ENCODE assay signal across 9 cellular contexts in genomic region chr13:72970301-72970880, GRCh38.
"Had no signal": no experiment of that assay in that cellular context is flagged by ENCODE, and none has a peak within 500 bp of the region (broad histone marks: within the 10 kb centered on the region; RNA-seq: fewer than 3 reads in every experiment).

No MANE protein-coding gene starts in this region.

- DNase-seq: activated CD4-positive, alpha-beta T cell treated with anti-CD3 and anti-CD28 coated beads for 48 hours; activated CD8-positive, alpha-beta memory T cell treated with anti-CD3 and anti-CD28 coated beads for 24 hours; activated naive CD4-positive, alpha-beta T cell treated with anti-CD3 and anti-CD28 coated beads, Interleukin-2, amount 50 U/mL, for 16 hours; left lung; T-cell; T1000; tibial artery had no signal

- H3K4me1 Mint-ChIP-seq: memory B cell, T-cell had no signal

- H3K9me3 ChIP-seq: esophagus muscularis mucosa, left lung, tibial artery had no signal

- ATAC-seq: left lung, T-cell had no signal

- H3K27me3 Mint-ChIP-seq: memory B cell, T-cell had no signal

- H3K4me3 ChIP-seq: esophagus muscularis mucosa, left lung, tibial artery had no signal

- H3K9me3 Mint-ChIP-seq: memory B cell, T-cell had no signal

- H3K4me3 Mint-ChIP-seq: memory B cell, T-cell had no signal

- H3K27me3 ChIP-seq: esophagus muscularis mucosa, left lung, tibial artery had no signal

- H3K4me1 ChIP-seq: esophagus muscularis mucosa, left lung, tibial artery had no signal

- H3K27ac Mint-ChIP-seq: memory B cell, T-cell had no signal

- H3K27ac ChIP-seq: esophagus muscularis mucosa, left lung, tibial artery had no signal
